Comparison of ENCODE assay signal across 22 cellular contexts in the genomic region with DNA sequence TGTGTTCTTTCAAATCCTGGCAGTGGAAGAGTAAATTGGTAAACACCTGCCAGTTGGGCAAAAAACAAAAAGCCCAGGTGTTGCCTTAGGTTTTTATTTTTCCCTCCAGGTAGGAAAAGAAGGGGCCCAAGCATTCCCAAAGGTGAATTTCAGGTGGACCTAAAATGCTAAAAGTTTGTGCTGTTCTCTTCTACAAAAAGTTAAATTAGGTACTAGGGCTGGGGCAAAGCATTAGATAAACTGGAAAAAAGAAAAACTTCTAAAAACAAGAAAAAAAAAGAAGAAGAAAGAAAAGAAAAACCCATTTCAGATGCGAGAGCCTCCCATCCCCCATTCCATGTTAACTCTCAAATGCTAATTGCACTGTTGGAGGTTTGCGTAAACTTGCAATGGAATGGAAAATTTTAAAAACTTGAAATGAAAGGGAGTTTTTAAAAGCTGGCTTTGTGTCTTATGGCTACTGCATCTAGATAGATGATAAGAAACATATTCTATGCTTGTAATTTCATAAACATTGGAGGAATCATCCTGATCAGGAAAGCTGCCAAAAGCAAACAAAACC. TPM values are rescaled to one million over a fixed set of nuclear protein-coding genes. Genes with fewer than 3 reads are reported as not detected.
"Had no signal": no experiment of that assay in that cellular context is flagged by ENCODE, and none has a peak within 500 bp of the region (broad histone marks: within the 10 kb centered on the region; RNA-seq: fewer than 3 reads in every experiment).

No MANE protein-coding gene starts in this region.

- H3K4me1 ChIP-seq: colonic mucosa, gastrocnemius medialis, heart left ventricle, pancreas, sigmoid colon, spleen, upper lobe of left lung had no signal

- H3K4me3 ChIP-seq: colonic mucosa, gastrocnemius medialis, heart left ventricle, pancreas, sigmoid colon, spleen, thoracic aorta, upper lobe of left lung had no signal

- H3K9me3 ChIP-seq: colonic mucosa, gastrocnemius medialis, heart left ventricle, pancreas, sigmoid colon, spleen, thoracic aorta, upper lobe of left lung had no signal

- H3K9me3 Mint-ChIP-seq: activated B cell treated with CpG ODN at 0.5 μM for 24 hours; activated CD4-positive, alpha-beta memory T cell treated with anti-CD3 and anti-CD28 coated beads for 36 hours; activated naive CD8-positive, alpha-beta T cell treated with anti-CD3 and anti-CD28 coated beads for 36 hours; central memory CD8-positive, alpha-beta T cell; naive thymus-derived CD4-positive, alpha-beta T cell; stimulated activated memory B cell treated with anti-CD40 and anti-IgM and Interleukin-4, amounts not matched to agents 10 μg/mL and 1 μg/mL and 100 μg/mL, for 72 hours had no signal

- H3K27ac ChIP-seq: colonic mucosa, gastrocnemius medialis, heart left ventricle, pancreas, sigmoid colon, spleen, thoracic aorta, upper lobe of left lung had no signal

- H3K4me3 Mint-ChIP-seq: activated B cell treated with CpG ODN at 0.5 μM for 24 hours; activated CD4-positive, alpha-beta memory T cell treated with anti-CD3 and anti-CD28 coated beads for 36 hours; activated naive CD8-positive, alpha-beta T cell treated with anti-CD3 and anti-CD28 coated beads for 36 hours; central memory CD8-positive, alpha-beta T cell; naive thymus-derived CD4-positive, alpha-beta T cell; stimulated activated memory B cell treated with anti-CD40 and anti-IgM and Interleukin-4, amounts not matched to agents 10 μg/mL and 1 μg/mL and 100 μg/mL, for 72 hours had no signal

- H3K27ac Mint-ChIP-seq: activated B cell treated with CpG ODN at 0.5 μM for 24 hours; activated CD4-positive, alpha-beta memory T cell treated with anti-CD3 and anti-CD28 coated beads for 36 hours; activated naive CD8-positive, alpha-beta T cell treated with anti-CD3 and anti-CD28 coated beads for 36 hours; stimulated activated memory B cell treated with anti-CD40 and anti-IgM and Interleukin-4, amounts not matched to agents 10 μg/mL and 1 μg/mL and 100 μg/mL, for 72 hours had no signal

- H3K36me3 Mint-ChIP-seq: activated CD4-positive, alpha-beta memory T cell treated with anti-CD3 and anti-CD28 coated beads for 36 hours; activated naive CD8-positive, alpha-beta T cell treated with anti-CD3 and anti-CD28 coated beads for 36 hours; naive thymus-derived CD4-positive, alpha-beta T cell; stimulated activated memory B cell treated with anti-CD40 and anti-IgM and Interleukin-4, amounts not matched to agents 10 μg/mL and 1 μg/mL and 100 μg/mL, for 72 hours had no signal

- H3K27me3 Mint-ChIP-seq: brain had no signal

- DNase-seq: activated B cell treated with CpG ODN at 0.5 μM for 24 hours; activated CD4-positive, alpha-beta memory T cell treated with anti-CD3 and anti-CD28 coated beads for 36 hours; activated CD4-positive, alpha-beta T cell treated with anti-CD3 and anti-CD28 coated beads for 4 hours; activated naive CD8-positive, alpha-beta T cell treated with anti-CD3 and anti-CD28 coated beads for 36 hours; anterior cingulate cortex; colonic mucosa; erythroblast; gastrocnemius medialis; heart left ventricle; left cardiac atrium; mesenchymal stem cell; naive thymus-derived CD4-positive, alpha-beta T cell; pancreas; sigmoid colon; spleen; stimulated activated CD4-positive, alpha-beta T cell treated with anti-CD3 and anti-CD28 coated beads, Interleukin-4, amount 100 ng/mL, for 4 hours; upper lobe of left lung had no signal

- ATAC-seq: gastrocnemius medialis; heart left ventricle; left cardiac atrium; naive thymus-derived CD4-positive, alpha-beta T cell; pancreas; stimulated activated memory B cell treated with anti-CD40 and anti-IgM and Interleukin-4, amounts not matched to agents 10 μg/mL and 1 μg/mL and 100 μg/mL, for 72 hours had no signal

- H3K4me1 Mint-ChIP-seq: activated B cell treated with CpG ODN at 0.5 μM for 24 hours; activated naive CD8-positive, alpha-beta T cell treated with anti-CD3 and anti-CD28 coated beads for 36 hours; central memory CD8-positive, alpha-beta T cell; stimulated activated memory B cell treated with anti-CD40 and anti-IgM and Interleukin-4, amounts not matched to agents 10 μg/mL and 1 μg/mL and 100 μg/mL, for 72 hours had no signal

- H3K36me3 ChIP-seq: colonic mucosa, gastrocnemius medialis, heart left ventricle, pancreas, sigmoid colon, spleen, thoracic aorta, upper lobe of left lung had no signal

- H3K27me3 ChIP-seq: colonic mucosa, gastrocnemius medialis, pancreas, upper lobe of left lung had no signal

RNA-seq across cellular contexts. Expression of a gene that starts 59.9 kb away (rescaled TPM):
- total RNA-seq: activated B cell treated with CpG ODN at 0.5 μM for 24 hours; activated CD4-positive, alpha-beta memory T cell treated with anti-CD3 and anti-CD28 coated beads for 36 hours; activated naive CD8-positive, alpha-beta T cell treated with anti-CD3 and anti-CD28 coated beads for 36 hours; gastrocnemius medialis; lower leg skin; naive thymus-derived CD4-positive, alpha-beta T cell; spleen had no signal
- polyA plus RNA-seq: heart left ventricle; naive thymus-derived CD4-positive, alpha-beta T cell; spleen had no signal
